Comparison of ENCODE assay signal across 10 cellular contexts in genomic region chr5:173789031-173789920, GRCh38.
DNase-seq lines count a peak whose midpoint lies in the region; ATAC-seq, FAIRE-seq and TF ChIP-seq lines count a peak whose summit lies in the region.
"Had no signal": no experiment of that assay in that cellular context is flagged by ENCODE, and none has a peak within 500 bp of the region (broad histone marks: within the 10 kb centered on the region; RNA-seq: fewer than 3 reads in every experiment).

No MANE protein-coding gene starts in this region.

- no peak for ATAC-seq in GM21723 (IDR thresholded peaks at IDR 0.05; ENCODE audit: unreplicated experiment)

- no peak for TF ChIP-seq POLR2A in GM12892 (IDR thresholded peaks at IDR 0.05; ENCODE audit: low read depth, low read length)

- H3K27ac Mint-ChIP-seq in osteocyte (ENCODE audit: unreplicated experiment): peak overlapping the region; percentile 24

- TF ChIP-seq CTCF in astrocyte of the spinal cord (IDR thresholded peaks at IDR 0.05; ENCODE audit: low read depth, low read length): no peak
- TF ChIP-seq CTCF in osteocyte (IDR thresholded peaks at IDR 0.05): no peak

- H3K36me3 Mint-ChIP-seq in osteocyte (ENCODE audit: unreplicated experiment): no peaks in the 10 kb centered on the region

- H3K4me1 Mint-ChIP-seq in osteocyte (ENCODE audit: unreplicated experiment): peaks cover 10% of the 10 kb centered on the region

- FAIRE-seq in GM12892 (lab: Jason Lieb, UNC): peak; percentile 40
- FAIRE-seq: kidney had no signal

- no peak overlapping the region for H3K4me3 ChIP-seq in astrocyte of the spinal cord (ENCODE audit: low read depth, low read length)

- no peak for DNase-seq in GM12892 (ENCODE audit: insufficient read length)
- DNase-seq in HS-27A (ENCODE audit: low read depth): peak; percentile 30
- DNase-seq in astrocyte of the spinal cord (ENCODE audit: low read depth, low spot score): peak; percentile 84
- DNase-seq in osteocyte (ENCODE audit: extremely low spot score, unreplicated experiment): no peak
- DNase-seq in central memory CD4-positive, alpha-beta T cell: no peak
- DNase-seq in substantia nigra (lab: John Stamatoyannopoulos, UW): no peak
- no peak for DNase-seq in NCI-H69 (lab: John Stamatoyannopoulos, UW)
- DNase-seq: NCI-H2029 treated with DMSO at 0.1 percent for 48 hours had no signal

- H3K27me3 Mint-ChIP-seq in osteocyte (ENCODE audit: unreplicated experiment): no peaks in the 10 kb centered on the region

- no peaks in the 10 kb centered on the region for H3K9me3 Mint-ChIP-seq in osteocyte (ENCODE audit: unreplicated experiment)

- in situ Hi-C loops in astrocyte of the spinal cord (cut with HindIII; ENCODE audit: low sequenced_read_pairs): no loop called here

- no peak overlapping the region for H3K27ac ChIP-seq in substantia nigra (ENCODE audit: low read depth, low read length, poor library complexity, severe bottlenecking)

- H3K4me3 Mint-ChIP-seq in osteocyte (ENCODE audit: unreplicated experiment): no peak overlapping the region

Comparison
In these comparisons a context has a peak if more than half of its experiments do, and no peak if none do; other contexts are left out.
1. DNase-seq: peak in HS-27A (single experiment) and astrocyte of the spinal cord (single experiment); none in GM12892 (single experiment), osteocyte (single experiment), central memory CD4-positive, alpha-beta T cell (single experiment), substantia nigra (0 of 49) and NCI-H69 (single experiment).